ENCODE assay signal across 1 cellular context in the genomic region with DNA sequence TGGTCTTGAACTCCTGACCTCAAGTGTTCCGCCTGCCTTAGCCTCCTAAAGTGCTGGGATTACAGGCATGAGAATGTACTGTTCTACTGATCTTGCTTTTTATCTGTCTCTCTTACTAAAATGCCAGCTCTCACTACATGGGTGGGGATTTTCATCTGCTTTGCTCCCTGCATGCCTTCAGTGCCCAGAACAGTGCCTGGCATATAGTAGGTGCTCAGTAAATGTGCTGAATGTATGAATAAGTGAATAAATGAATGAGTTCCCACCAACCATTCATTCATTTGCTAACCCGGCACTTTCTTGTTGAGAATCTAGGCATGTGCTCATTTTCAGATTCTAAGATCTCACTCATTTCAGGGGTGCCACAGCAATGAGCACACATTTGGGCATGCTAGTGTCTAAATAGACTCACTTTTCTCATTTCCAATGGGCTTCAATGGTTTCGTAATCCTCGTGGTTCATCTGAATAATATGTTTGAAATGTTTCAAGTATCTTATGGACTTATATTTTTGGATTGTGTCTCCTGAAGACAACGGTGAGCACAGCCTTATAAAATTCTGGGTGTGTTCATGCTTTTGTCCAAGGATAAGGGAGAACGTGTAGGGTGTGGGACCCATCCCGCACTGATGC.
A peak's percentile ranks its signal among the peaks of the same experiment; 100 is the strongest.
TF ChIP-seq lines count a peak whose summit lies in the region.

No MANE protein-coding gene starts in this region.

TF ChIP-seq in K562, 482 proteins besides CTCF, POLR2A, EP300 and RAD21 (continued from another document):
- TF ChIP-seq, protein P1, sequence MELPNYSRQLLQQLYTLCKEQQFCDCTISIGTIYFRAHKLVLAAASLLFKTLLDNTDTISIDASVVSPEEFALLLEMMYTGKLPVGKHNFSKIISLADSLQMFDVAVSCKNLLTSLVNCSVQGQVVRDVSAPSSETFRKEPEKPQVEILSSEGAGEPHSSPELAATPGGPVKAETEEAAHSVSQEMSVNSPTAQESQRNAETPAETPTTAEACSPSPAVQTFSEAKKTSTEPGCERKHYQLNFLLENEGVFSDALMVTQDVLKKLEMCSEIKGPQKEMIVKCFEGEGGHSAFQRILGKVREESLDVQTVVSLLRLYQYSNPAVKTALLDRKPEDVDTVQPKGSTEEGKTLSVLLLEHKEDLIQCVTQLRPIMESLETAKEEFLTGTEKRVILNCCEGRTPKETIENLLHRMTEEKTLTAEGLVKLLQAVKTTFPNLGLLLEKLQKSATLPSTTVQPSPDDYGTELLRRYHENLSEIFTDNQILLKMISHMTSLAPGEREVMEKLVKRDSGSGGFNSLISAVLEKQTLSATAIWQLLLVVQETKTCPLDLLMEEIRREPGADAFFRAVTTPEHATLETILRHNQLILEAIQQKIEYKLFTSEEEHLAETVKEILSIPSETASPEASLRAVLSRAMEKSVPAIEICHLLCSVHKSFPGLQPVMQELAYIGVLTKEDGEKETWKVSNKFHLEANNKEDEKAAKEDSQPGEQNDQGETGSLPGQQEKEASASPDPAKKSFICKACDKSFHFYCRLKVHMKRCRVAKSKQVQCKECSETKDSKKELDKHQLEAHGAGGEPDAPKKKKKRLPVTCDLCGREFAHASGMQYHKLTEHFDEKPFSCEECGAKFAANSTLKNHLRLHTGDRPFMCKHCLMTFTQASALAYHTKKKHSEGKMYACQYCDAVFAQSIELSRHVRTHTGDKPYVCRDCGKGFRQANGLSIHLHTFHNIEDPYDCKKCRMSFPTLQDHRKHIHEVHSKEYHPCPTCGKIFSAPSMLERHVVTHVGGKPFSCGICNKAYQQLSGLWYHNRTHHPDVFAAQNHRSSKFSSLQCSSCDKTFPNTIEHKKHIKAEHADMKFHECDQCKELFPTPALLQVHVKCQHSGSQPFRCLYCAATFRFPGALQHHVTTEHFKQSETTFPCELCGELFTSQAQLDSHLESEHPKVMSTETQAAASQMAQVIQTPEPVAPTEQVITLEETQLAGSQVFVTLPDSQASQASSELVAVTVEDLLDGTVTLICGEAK (IDR thresholded peaks at IDR 0.05): no peak
- TF ChIP-seq, protein P1 (CRISPR knock-in tag; IDR thresholded peaks at IDR 0.05): no peak
- TF ChIP-seq ZNF445 (CRISPR knock-in tag; IDR thresholded peaks at IDR 0.05; ENCODE audit: low read depth) (no peak), ADNP (tag; IDR thresholded peaks at IDR 0.05) (0 out of 2 replicates have a peak, but pooled peaks have one; percentile 29), CCNT2 (IDR thresholded peaks at IDR 0.05; ENCODE audit: borderline replicate concordance, extremely low read depth, insufficient read length, low read depth, low read length) (no peak), SOX6 (IDR thresholded peaks at IDR 0.05) (no peak), CEBPB (tag; IDR thresholded peaks at IDR 0.05) (peak; percentile 77), RBM25 (IDR thresholded peaks at IDR 0.05; ENCODE audit: low read depth, low read length, severe bottlenecking) (peak; percentile 53), POLR2B (IDR thresholded peaks at IDR 0.05; ENCODE audit: low read depth, partially characterized antibody) (peak; percentile 14), ZNF24 (IDR thresholded peaks at IDR 0.05) (peak; percentile 95), KHSRP (IDR thresholded peaks at IDR 0.05) (no peak)
- TF ChIP-seq, protein P2, sequence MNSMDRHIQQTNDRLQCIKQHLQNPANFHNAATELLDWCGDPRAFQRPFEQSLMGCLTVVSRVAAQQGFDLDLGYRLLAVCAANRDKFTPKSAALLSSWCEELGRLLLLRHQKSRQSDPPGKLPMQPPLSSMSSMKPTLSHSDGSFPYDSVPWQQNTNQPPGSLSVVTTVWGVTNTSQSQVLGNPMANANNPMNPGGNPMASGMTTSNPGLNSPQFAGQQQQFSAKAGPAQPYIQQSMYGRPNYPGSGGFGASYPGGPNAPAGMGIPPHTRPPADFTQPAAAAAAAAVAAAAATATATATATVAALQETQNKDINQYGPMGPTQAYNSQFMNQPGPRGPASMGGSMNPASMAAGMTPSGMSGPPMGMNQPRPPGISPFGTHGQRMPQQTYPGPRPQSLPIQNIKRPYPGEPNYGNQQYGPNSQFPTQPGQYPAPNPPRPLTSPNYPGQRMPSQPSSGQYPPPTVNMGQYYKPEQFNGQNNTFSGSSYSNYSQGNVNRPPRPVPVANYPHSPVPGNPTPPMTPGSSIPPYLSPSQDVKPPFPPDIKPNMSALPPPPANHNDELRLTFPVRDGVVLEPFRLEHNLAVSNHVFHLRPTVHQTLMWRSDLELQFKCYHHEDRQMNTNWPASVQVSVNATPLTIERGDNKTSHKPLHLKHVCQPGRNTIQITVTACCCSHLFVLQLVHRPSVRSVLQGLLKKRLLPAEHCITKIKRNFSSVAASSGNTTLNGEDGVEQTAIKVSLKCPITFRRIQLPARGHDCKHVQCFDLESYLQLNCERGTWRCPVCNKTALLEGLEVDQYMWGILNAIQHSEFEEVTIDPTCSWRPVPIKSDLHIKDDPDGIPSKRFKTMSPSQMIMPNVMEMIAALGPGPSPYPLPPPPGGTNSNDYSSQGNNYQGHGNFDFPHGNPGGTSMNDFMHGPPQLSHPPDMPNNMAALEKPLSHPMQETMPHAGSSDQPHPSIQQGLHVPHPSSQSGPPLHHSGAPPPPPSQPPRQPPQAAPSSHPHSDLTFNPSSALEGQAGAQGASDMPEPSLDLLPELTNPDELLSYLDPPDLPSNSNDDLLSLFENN (IDR thresholded peaks at IDR 0.05; ENCODE audit: low read depth in 2 of 2, low read length in 2 of 2): no peak
- TF ChIP-seq, protein P3, sequence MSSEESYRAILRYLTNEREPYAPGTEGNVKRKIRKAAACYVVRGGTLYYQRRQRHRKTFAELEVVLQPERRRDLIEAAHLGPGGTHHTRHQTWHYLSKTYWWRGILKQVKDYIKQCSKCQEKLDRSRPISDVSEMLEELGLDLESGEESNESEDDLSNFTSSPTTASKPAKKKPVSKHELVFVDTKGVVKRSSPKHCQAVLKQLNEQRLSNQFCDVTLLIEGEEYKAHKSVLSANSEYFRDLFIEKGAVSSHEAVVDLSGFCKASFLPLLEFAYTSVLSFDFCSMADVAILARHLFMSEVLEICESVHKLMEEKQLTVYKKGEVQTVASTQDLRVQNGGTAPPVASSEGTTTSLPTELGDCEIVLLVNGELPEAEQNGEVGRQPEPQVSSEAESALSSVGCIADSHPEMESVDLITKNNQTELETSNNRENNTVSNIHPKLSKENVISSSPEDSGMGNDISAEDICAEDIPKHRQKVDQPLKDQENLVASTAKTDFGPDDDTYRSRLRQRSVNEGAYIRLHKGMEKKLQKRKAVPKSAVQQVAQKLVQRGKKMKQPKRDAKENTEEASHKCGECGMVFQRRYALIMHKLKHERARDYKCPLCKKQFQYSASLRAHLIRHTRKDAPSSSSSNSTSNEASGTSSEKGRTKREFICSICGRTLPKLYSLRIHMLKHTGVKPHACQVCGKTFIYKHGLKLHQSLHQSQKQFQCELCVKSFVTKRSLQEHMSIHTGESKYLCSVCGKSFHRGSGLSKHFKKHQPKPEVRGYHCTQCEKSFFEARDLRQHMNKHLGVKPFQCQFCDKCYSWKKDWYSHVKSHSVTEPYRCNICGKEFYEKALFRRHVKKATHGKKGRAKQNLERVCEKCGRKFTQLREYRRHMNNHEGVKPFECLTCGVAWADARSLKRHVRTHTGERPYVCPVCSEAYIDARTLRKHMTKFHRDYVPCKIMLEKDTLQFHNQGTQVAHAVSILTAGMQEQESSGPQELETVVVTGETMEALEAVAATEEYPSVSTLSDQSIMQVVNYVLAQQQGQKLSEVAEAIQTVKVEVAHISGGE (CRISPR knock-in tag; IDR thresholded peaks at IDR 0.05): no peak
TF ChIP-seq in K562: peak in this region for 7.
